In the genomic region with DNA sequence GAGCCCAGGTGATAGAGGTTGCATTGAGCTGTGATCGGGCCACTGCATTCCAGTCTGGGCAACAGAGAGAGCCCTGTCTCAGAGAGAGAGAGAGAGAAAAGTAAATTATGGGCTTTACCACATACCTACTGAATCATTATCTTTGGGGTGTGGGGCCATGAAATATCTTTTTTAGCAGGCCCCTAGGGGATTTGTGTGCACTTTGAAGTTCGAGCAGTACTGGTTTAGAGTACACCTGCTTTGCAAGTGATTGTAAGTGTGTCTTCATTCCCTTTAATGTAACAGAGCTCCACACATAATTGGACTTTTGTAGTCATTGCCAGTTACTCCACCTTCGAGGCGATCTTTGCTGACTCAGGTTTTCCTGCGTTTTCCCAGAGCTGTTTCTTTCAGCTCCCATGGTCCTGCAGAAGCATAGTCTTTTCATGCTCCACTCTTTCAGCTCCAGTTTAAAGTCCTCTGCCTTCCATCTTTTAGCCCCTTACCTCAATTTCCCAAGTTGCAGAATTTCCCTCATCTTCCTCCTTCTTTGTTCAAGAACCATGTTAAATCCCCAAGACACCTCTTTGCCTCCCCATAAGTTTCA, we compare ENCODE assay signal across 24 cellular contexts. TPM values are rescaled to one million over a fixed set of nuclear protein-coding genes. Genes with fewer than 3 reads are reported as not detected.
A peak's percentile ranks its signal among the peaks of the same experiment; 100 is the strongest.
DNase-seq lines count a peak whose midpoint lies in the region; ATAC-seq, FAIRE-seq and TF ChIP-seq lines count a peak whose summit lies in the region.
"Had no signal": no experiment of that assay in that cellular context is flagged by ENCODE, and none has a peak within 500 bp of the region (broad histone marks: within the 10 kb centered on the region; RNA-seq: fewer than 3 reads in every experiment).

No MANE protein-coding gene starts in this region.

- H3K9me3 Mint-ChIP-seq in MCF 10A (ENCODE audit: unreplicated experiment), result no peaks in the 10 kb centered on the region
- H3K9me3 Mint-ChIP-seq: CD4-positive, alpha-beta memory T cell; IgD-negative memory B cell had no signal

- no peak overlapping the region for H3K4me2 ChIP-seq in mammary epithelial cell (ENCODE audit: insufficient read depth, low read depth, low read length)
- no peak overlapping the region for H3K4me2 ChIP-seq in K562 (ENCODE audit: insufficient read depth, low read length)
- H3K4me2 ChIP-seq: BLaER1 had no signal

- H3K79me2 ChIP-seq in mammary epithelial cell (ENCODE audit: insufficient read depth, low read length) (no peaks in the 10 kb centered on the region), K562 (ENCODE audit: control insufficient read depth, insufficient read depth, low read length) (no peaks in the 10 kb centered on the region)

- no peak overlapping the region for H3K4me3 Mint-ChIP-seq in MCF 10A (ENCODE audit: unreplicated experiment)
- H3K4me3 Mint-ChIP-seq: CD4-positive, alpha-beta memory T cell had no signal

- 0% methylated on average over 5 of the region's 5 CpGs for WGBS in mammary epithelial cell (ENCODE audit: low coverage, missing lambda C conversion rate)
- 0% methylated on average over 5 of the region's 5 CpGs for WGBS in K562 (ENCODE audit: insufficient coverage, low coverage, missing lambda C conversion rate)
- WGBS in heart right ventricle, 2 donors, result 56 to 73% methylated on average over 5 of the region's 5 CpGs

- in situ Hi-C loops in mammary epithelial cell (cut with MboI; ENCODE audit: low sequenced_read_pairs in 2 of 2), result no loop called here
- in situ Hi-C loops in K562 (cut with MboI), result no loop called here
- in situ Hi-C loops in G401 (cut with HindIII; ENCODE audit: low sequenced_read_pairs), result no loop called here

- no peak overlapping the region for H3K4me3 ChIP-seq in mammary epithelial cell (replicated peaks in 1 of 3; ENCODE audit: insufficient read depth in 1 of 3, low read depth in 2 of 3, low read length in 3 of 3)
- H3K4me3 ChIP-seq in K562, result no peak overlapping the region
- H3K4me3 ChIP-seq in left ventricle myocardium inferior, result no peak overlapping the region
- no peak overlapping the region for H3K4me3 ChIP-seq in heart right ventricle
- H3K4me3 ChIP-seq: BLaER1, HAP-1 had no signal

- no peak for TF ChIP-seq RAD21 in K562 (CRISPR knock-in tag; conservative IDR thresholded peaks at IDR 0.05 in 1 of 2, IDR thresholded peaks at IDR 0.05 in 1 of 2)

- peaks cover 7% of the 10 kb centered on the region for H3K4me1 Mint-ChIP-seq in MCF 10A (ENCODE audit: insufficient read depth, unreplicated experiment)
- H3K4me1 Mint-ChIP-seq: CD4-positive, alpha-beta memory T cell had no signal

- DNase-seq in mammary epithelial cell (peak; percentile 37), MCF 10A (ENCODE audit: unreplicated experiment) (no peak), NCI-H1105 (lab: John Stamatoyannopoulos, UW) (peak; percentile 1), K562 (ENCODE audit: extremely low read depth in 1 of 4, low spot score in 3 of 4) (no peak), left ventricle myocardium inferior (no peak), G401 (ENCODE audit: low spot score) (no peak), heart right ventricle (no peak)
- DNase-seq: Calu3; CD4-positive, alpha-beta memory T cell; NCI-H1417 treated with DMSO at 0.1 percent for 48 hours; NCI-H187 treated with DMSO at 0.1 percent for 48 hours; NCI-H510A; NCI-H774; PC-3; RPMI8226; SIG-M5; T-helper 1 cell had no signal

- no peak overlapping the region for H3K27ac ChIP-seq in mammary epithelial cell (ENCODE audit: insufficient read depth, low read depth, low read length)
- H3K27ac ChIP-seq in K562 (ENCODE audit: extremely low read depth, low read depth, low read length), result no peak overlapping the region
- H3K27ac ChIP-seq in left ventricle myocardium inferior (replicated peaks), result no peak overlapping the region
- H3K27ac ChIP-seq in heart right ventricle, result no peak overlapping the region
- H3K27ac ChIP-seq: BLaER1, HL-60 had no signal

- no peaks in the 10 kb centered on the region for H4K20me1 ChIP-seq in mammary epithelial cell (ENCODE audit: insufficient read depth, low read length)
- peaks cover 5% of the 10 kb centered on the region; the same call in 1 of the 2 replicates for H4K20me1 ChIP-seq in K562 (replicated peaks; ENCODE audit: control insufficient read depth, insufficient read depth, low read length)
- H4K20me1 ChIP-seq: BLaER1 had no signal

- no peak overlapping the region for H3K27ac Mint-ChIP-seq in MCF 10A (ENCODE audit: low read depth, unreplicated experiment)
- H3K27ac Mint-ChIP-seq: IgD-negative memory B cell had no signal

- H2AFZ ChIP-seq in mammary epithelial cell (ENCODE audit: low read depth, low read length), result no peak overlapping the region
- no peak overlapping the region for H2AFZ ChIP-seq in K562 (ENCODE audit: low read depth, low read length)

- H3K36me3 ChIP-seq in mammary epithelial cell (ENCODE audit: insufficient read depth, low read length) (no peaks in the 10 kb centered on the region), K562 (ENCODE audit: control insufficient read depth, insufficient read depth, low read length) (no peaks in the 10 kb centered on the region), left ventricle myocardium inferior (no peaks in the 10 kb centered on the region), heart right ventricle (no peaks in the 10 kb centered on the region)
- H3K36me3 ChIP-seq: BLaER1, HAP-1 had no signal

- dilution Hi-C loops in mammary epithelial cell (cut with HindIII; ENCODE audit: low sequenced_read_pairs), result no loop called here

- no peaks in the 10 kb centered on the region for H3K9me3 ChIP-seq in mammary epithelial cell (replicated peaks; ENCODE audit: insufficient read depth, low read length)
- no peaks in the 10 kb centered on the region for H3K9me3 ChIP-seq in K562 (replicated peaks; ENCODE audit: control insufficient read depth, insufficient read depth, low read depth, low read length)
- no peaks in the 10 kb centered on the region for H3K9me3 ChIP-seq in left ventricle myocardium inferior (replicated peaks)
- no peaks in the 10 kb centered on the region for H3K9me3 ChIP-seq in heart right ventricle
- H3K9me3 ChIP-seq: BLaER1, HAP-1 had no signal

- intact Hi-C loops in mammary epithelial cell (cut with micrococcal nuclease), result no loop called here
- intact Hi-C loops in MCF 10A (cut with micrococcal nuclease), result no loop called here
- intact Hi-C loops in K562 (cut with micrococcal nuclease), result no loop called here
- intact Hi-C loops in left ventricle myocardium inferior (cut with micrococcal nuclease), result no loop called here
- intact Hi-C loops in heart right ventricle (cut with DNase I), result no loop called here

- H3K27me3 Mint-ChIP-seq in MCF 10A (ENCODE audit: insufficient read depth, unreplicated experiment), result no peaks in the 10 kb centered on the region

- no peaks in the 10 kb centered on the region for H3K36me3 Mint-ChIP-seq in MCF 10A (ENCODE audit: insufficient read depth, unreplicated experiment)
- H3K36me3 Mint-ChIP-seq: CD4-positive, alpha-beta memory T cell; IgD-negative memory B cell had no signal

- no peak for TF ChIP-seq POLR2A in K562 (conservative IDR thresholded peaks at IDR 0.05)

- no peaks in the 10 kb centered on the region for H3K9me1 ChIP-seq in K562 (ENCODE audit: control insufficient read depth, insufficient read depth, low read length)

- no peak for TF ChIP-seq CTCF in mammary epithelial cell (conservative IDR thresholded peaks at IDR 0.05 in 1 of 2, IDR thresholded peaks at IDR 0.05 in 1 of 2; ENCODE audit: extremely low read depth in 1 of 2, insufficient read depth in 1 of 2, low read depth in 1 of 2, low read length in 2 of 2)
- no peak for TF ChIP-seq CTCF in MCF 10A (IDR thresholded peaks at IDR 0.05; ENCODE audit: unreplicated experiment)
- no peak for TF ChIP-seq CTCF in K562 (IDR thresholded peaks at IDR 0.05 in 2 of 3, conservative IDR thresholded peaks at IDR 0.05 in 1 of 3; ENCODE audit: insufficient read depth in 2 of 3, low read depth in 1 of 3, low read length in 3 of 3)
- no peak for TF ChIP-seq CTCF in left ventricle myocardium inferior (IDR thresholded peaks at IDR 0.05; ENCODE audit: borderline replicate concordance)
- no peak for TF ChIP-seq CTCF in heart right ventricle (IDR thresholded peaks at IDR 0.05)

- H3K9ac ChIP-seq in mammary epithelial cell (ENCODE audit: insufficient read depth, low read length) (no peak overlapping the region), K562 (ENCODE audit: insufficient read depth in 1 of 2, low read depth in 2 of 2, low read length in 2 of 2) (no peak overlapping the region)
- H3K9ac ChIP-seq: BLaER1 had no signal

- no peak for FAIRE-seq in K562 (lab: Jason Lieb, UNC)
- FAIRE-seq: A204.1 had no signal

- CTCF ChIA-PET in mammary epithelial cell (lab: Charles Lee; ENCODE audit: low non-redundant PET), result no interaction called here
- CTCF ChIA-PET in MCF 10A (lab: Yijun Ruan, JAX), result interaction anchor here (0.6 to 1.0 kb wide), 8 partner anchors 11 to 773 kb away, joined by 3 read pairs; no protein-coding TSS in a partner anchor
- CTCF ChIA-PET in K562 (lab: Yijun Ruan, JAX; ENCODE audit: low intra/inter-chr PET ratio), result no interaction called here

- H3K4me1 ChIP-seq in mammary epithelial cell (ENCODE audit: insufficient read depth, low read length) (peaks cover 5% of the 10 kb centered on the region), K562 (replicated peaks in 1 of 2; ENCODE audit: control insufficient read depth in 2 of 2, insufficient read depth in 2 of 2, low read length in 2 of 2) (no peaks in the 10 kb centered on the region; a peak in 1 of 5 replicates), left ventricle myocardium inferior (no peaks in the 10 kb centered on the region), heart right ventricle (no peaks in the 10 kb centered on the region)
- H3K4me1 ChIP-seq: HAP-1 had no signal

- TF ChIP-seq EP300 in K562 (IDR thresholded peaks at IDR 0.05; ENCODE audit: low read length), result no peak

- POLR2A ChIA-PET in MCF 10A (lab: Yijun Ruan, JAX) (interaction anchor here (0.6 to 1.1 kb wide), 5 partner anchors 23 to 103 kb away, joined by 3 read pairs; a partner anchor contains a TSS), K562 (lab: Yijun Ruan, JAX) (interaction anchor here (0.8 to 1.6 kb wide), 3 partner anchors 8 to 162 kb away, joined by 4 to 6 read pairs (median 5); a partner anchor contains a TSS)

- peaks cover 2% of the 10 kb centered on the region for H3K27me3 ChIP-seq in mammary epithelial cell (ENCODE audit: insufficient read depth, low read length)
- peaks cover 31 to 52% of the 10 kb centered on the region in 2 experiments for H3K27me3 ChIP-seq in K562 (ENCODE audit: control insufficient read depth in 2 of 2, insufficient read depth in 2 of 2, low read length in 2 of 2)
- H3K27me3 ChIP-seq in left ventricle myocardium inferior (ENCODE audit: low read depth), result peaks cover 6% of the 10 kb centered on the region
- no peaks in the 10 kb centered on the region for H3K27me3 ChIP-seq in heart right ventricle
- H3K27me3 ChIP-seq: BLaER1 had no signal

- BruUV-seq in mammary epithelial cell (replicated peaks; lab: Mats Ljungman, UMichigan), result no TSS peak
- no TSS peak for BruUV-seq in MCF 10A (replicated peaks; lab: Mats Ljungman, UMichigan)
- no TSS peak for BruUV-seq in K562 (replicated peaks; lab: Mats Ljungman, UMichigan)

- ATAC-seq in K562 (no peak), heart right ventricle (no peak)
- ATAC-seq: PC-3, SK-N-SH treated with all-trans-retinoic acid at 6 μM for 48 hours had no signal

RNA-seq across cellular contexts. Expression of a gene that starts 24.0 kb away (rescaled TPM):
- total RNA-seq in mammary epithelial cell (under 1 TPM; 0.17 to 0.26 TPM), MCF 10A (2022) (not detected in 2 replicates), K562 (2014; rRNA removed) (not detected in 2 replicates), K562 (2014; rRNA removed; fragmentation: Illumina TruSeq; extraction: Trizol) (not detected in 2 replicates), K562 (2015; rRNA removed; fragmentation: Illumina TruSeq; extraction: Trizol) (not detected in 2 replicates), K562 (2021) (not detected in 2 replicates), left ventricle myocardium inferior (1.1 TPM), heart right ventricle (1 to 10 TPM in 3 of 10 donors, under 1 TPM in 7; 0.38 to 1.7 (median 0.67) TPM)
- polyA plus RNA-seq in mammary epithelial cell (0.14 TPM), K562 (2011; rRNA removed) (not detected in 2 replicates), K562 (2014; fragmentation: Illumina TruSeq; extraction: Trizol) (not detected in 2 replicates), K562 (2014; fragmentation: Nextera tagmentation; extraction: Ambion mirVana) (not detected), K562 (2014; rRNA removed) (not detected in 2 replicates), heart right ventricle (under 1 TPM; 0.03 to 0.22 TPM)
- not detected for polyA minus RNA-seq in mammary epithelial cell
- total RNA-seq in K562 (2011; cell fraction: chromatin; rRNA removed; ENCODE audit: low replicate concordance), result not detected in 2 replicates
- not detected in 2 replicates for total RNA-seq in K562 (2011; cell fraction: nucleolus; rRNA removed)
- total RNA-seq in K562 (2011; cell fraction: nucleoplasm; rRNA removed), result not detected in 2 replicates
- polyA plus RNA-seq in K562 (2011; cell fraction: cytosol; rRNA removed), result not detected in 2 replicates
- polyA plus RNA-seq in K562 (2011; cell fraction: nucleus; rRNA removed), result not detected in 2 replicates
- not detected in 2 replicates for polyA plus RNA-seq in K562 (2012)
- polyA minus RNA-seq in K562 (2011; rRNA and poly(A)+ RNA removed), result not detected in 2 replicates
- not detected in 2 replicates for polyA minus RNA-seq in K562 (2011; cell fraction: cytosol; rRNA and poly(A)+ RNA removed)
- not detected in 2 replicates for polyA minus RNA-seq in K562 (2011; cell fraction: nucleus; rRNA and poly(A)+ RNA removed)
- not detected in 2 replicates for total RNA-seq in G401 (2014; rRNA removed; shearing (Covaris generic))
- total RNA-seq: Calu3; CD4-positive, alpha-beta memory T cell; HT1080; PC-3 had no signal
- polyA plus RNA-seq: CD4-positive, alpha-beta memory T cell; IgD-negative memory B cell had no signal

RNA-seq across cellular contexts. Expression of a gene that starts 34.4 kb away (rescaled TPM):
- total RNA-seq in mammary epithelial cell (100 to 1,000 TPM in 1 of 2 donors, 10 to 100 TPM in 1; 69.7 to 135 TPM), MCF 10A (2022) (151 and 164 TPM in 2 replicates), K562 (2014; rRNA removed) (486 and 497 TPM in 2 replicates), K562 (2014; rRNA removed; fragmentation: Illumina TruSeq; extraction: Trizol) (432 and 435 TPM in 2 replicates), K562 (2015; rRNA removed; fragmentation: Illumina TruSeq; extraction: Trizol) (507 and 545 TPM in 2 replicates), K562 (2021) (262 and 298 TPM in 2 replicates), left ventricle myocardium inferior (56.4 TPM), heart right ventricle (10 to 100 TPM; 45.7 to 62.9 (median 52.1) TPM)
- polyA plus RNA-seq in mammary epithelial cell (170 TPM), K562 (2011; rRNA removed) (324 and 496 TPM in 2 replicates), K562 (2014; fragmentation: Illumina TruSeq; extraction: Trizol) (415 and 463 TPM in 2 replicates), K562 (2014; fragmentation: Nextera tagmentation; extraction: Ambion mirVana) (1,000 to 10,000 TPM; 1,739 to 1,742 TPM), K562 (2014; rRNA removed) (636 and 716 TPM in 2 replicates), heart right ventricle (100 to 1,000 TPM in 1 of 2 donors, 10 to 100 TPM in 1; 74.1 to 145 TPM)
- polyA minus RNA-seq in mammary epithelial cell, result 36.0 TPM
- 113 and 166 TPM in 2 replicates for total RNA-seq in K562 (2011; cell fraction: chromatin; rRNA removed; ENCODE audit: low replicate concordance)
- total RNA-seq in K562 (2011; cell fraction: nucleolus; rRNA removed), result 109 and 111 TPM in 2 replicates
- total RNA-seq in K562 (2011; cell fraction: nucleoplasm; rRNA removed), result 160 and 203 TPM in 2 replicates
- polyA plus RNA-seq in K562 (2011; cell fraction: cytosol; rRNA removed), result 234 and 249 TPM in 2 replicates
- 147 and 154 TPM in 2 replicates for polyA plus RNA-seq in K562 (2011; cell fraction: nucleus; rRNA removed)
- polyA plus RNA-seq in K562 (2012), result 170 and 540 TPM in 2 replicates
- polyA minus RNA-seq in K562 (2011; rRNA and poly(A)+ RNA removed), result 175 and 198 TPM in 2 replicates
- 111 and 115 TPM in 2 replicates for polyA minus RNA-seq in K562 (2011; cell fraction: cytosol; rRNA and poly(A)+ RNA removed)
- polyA minus RNA-seq in K562 (2011; cell fraction: nucleus; rRNA and poly(A)+ RNA removed), result 84.0 and 132 TPM in 2 replicates
- 353 and 360 TPM in 2 replicates for total RNA-seq in G401 (2014; rRNA removed; shearing (Covaris generic))

RNA-seq across cellular contexts. Expression of a gene that starts 50.6 kb away (rescaled TPM):
- total RNA-seq in mammary epithelial cell (10 to 100 TPM in 1 of 2 donors, 1 to 10 TPM in 1; 3.7 to 11.8 TPM), MCF 10A (2022) (3.4 and 4.6 TPM in 2 replicates), K562 (2014; rRNA removed) (5.4 and 8.2 TPM in 2 replicates), K562 (2014; rRNA removed; fragmentation: Illumina TruSeq; extraction: Trizol) (5.0 and 6.0 TPM in 2 replicates), K562 (2015; rRNA removed; fragmentation: Illumina TruSeq; extraction: Trizol) (5.8 and 5.9 TPM in 2 replicates), K562 (2021) (8.8 and 9.0 TPM in 2 replicates), left ventricle myocardium inferior (6.7 TPM), heart right ventricle (1 to 10 TPM; 4.8 to 7.4 (median 5.9) TPM)
- polyA plus RNA-seq in mammary epithelial cell (3.9 TPM), K562 (2011; rRNA removed) (9.9 and 16.4 TPM in 2 replicates), K562 (2014; fragmentation: Illumina TruSeq; extraction: Trizol) (8.8 and 9.6 TPM in 2 replicates), K562 (2014; fragmentation: Nextera tagmentation; extraction: Ambion mirVana) (1 to 10 TPM in 1 of 2 experiments, under 1 TPM in 1; 0.84 to 1.4 TPM), K562 (2014; rRNA removed) (7.5 and 8.1 TPM in 2 replicates), heart right ventricle (1 to 10 TPM; 2.3 to 3.3 TPM)
- 12.2 TPM for polyA minus RNA-seq in mammary epithelial cell
- total RNA-seq in K562 (2011; cell fraction: chromatin; rRNA removed; ENCODE audit: low replicate concordance), result 20.5 and 28.7 TPM in 2 replicates
- total RNA-seq in K562 (2011; cell fraction: nucleolus; rRNA removed), result 16.5 and 18.0 TPM in 2 replicates
- 18.5 and 20.4 TPM in 2 replicates for total RNA-seq in K562 (2011; cell fraction: nucleoplasm; rRNA removed)
- polyA plus RNA-seq in K562 (2011; cell fraction: cytosol; rRNA removed), result 12.5 and 16.9 TPM in 2 replicates
- 23.8 and 24.9 TPM in 2 replicates for polyA plus RNA-seq in K562 (2011; cell fraction: nucleus; rRNA removed)
- 7.7 and 8.2 TPM in 2 replicates for polyA plus RNA-seq in K562 (2012)
- polyA minus RNA-seq in K562 (2011; rRNA and poly(A)+ RNA removed), result 15.5 and 17.2 TPM in 2 replicates
- polyA minus RNA-seq in K562 (2011; cell fraction: cytosol; rRNA and poly(A)+ RNA removed), result 6.4 and 10.2 TPM in 2 replicates
- 8.8 and 11.0 TPM in 2 replicates for polyA minus RNA-seq in K562 (2011; cell fraction: nucleus; rRNA and poly(A)+ RNA removed)
- total RNA-seq in G401 (2014; rRNA removed; shearing (Covaris generic)), result 17.5 and 32.2 TPM in 2 replicates

Comparison
In these comparisons a context has a peak if more than half of its experiments do, and no peak if none do; other contexts are left out.
1. DNase-seq: peak in mammary epithelial cell (single experiment) and NCI-H1105 (single experiment); none in MCF 10A (single experiment), K562 (0 of 4), left ventricle myocardium inferior (single experiment), G401 (single experiment) and heart right ventricle (0 of 2).